8 cellular contexts compared by ENCODE assay signal in the genomic region with DNA sequence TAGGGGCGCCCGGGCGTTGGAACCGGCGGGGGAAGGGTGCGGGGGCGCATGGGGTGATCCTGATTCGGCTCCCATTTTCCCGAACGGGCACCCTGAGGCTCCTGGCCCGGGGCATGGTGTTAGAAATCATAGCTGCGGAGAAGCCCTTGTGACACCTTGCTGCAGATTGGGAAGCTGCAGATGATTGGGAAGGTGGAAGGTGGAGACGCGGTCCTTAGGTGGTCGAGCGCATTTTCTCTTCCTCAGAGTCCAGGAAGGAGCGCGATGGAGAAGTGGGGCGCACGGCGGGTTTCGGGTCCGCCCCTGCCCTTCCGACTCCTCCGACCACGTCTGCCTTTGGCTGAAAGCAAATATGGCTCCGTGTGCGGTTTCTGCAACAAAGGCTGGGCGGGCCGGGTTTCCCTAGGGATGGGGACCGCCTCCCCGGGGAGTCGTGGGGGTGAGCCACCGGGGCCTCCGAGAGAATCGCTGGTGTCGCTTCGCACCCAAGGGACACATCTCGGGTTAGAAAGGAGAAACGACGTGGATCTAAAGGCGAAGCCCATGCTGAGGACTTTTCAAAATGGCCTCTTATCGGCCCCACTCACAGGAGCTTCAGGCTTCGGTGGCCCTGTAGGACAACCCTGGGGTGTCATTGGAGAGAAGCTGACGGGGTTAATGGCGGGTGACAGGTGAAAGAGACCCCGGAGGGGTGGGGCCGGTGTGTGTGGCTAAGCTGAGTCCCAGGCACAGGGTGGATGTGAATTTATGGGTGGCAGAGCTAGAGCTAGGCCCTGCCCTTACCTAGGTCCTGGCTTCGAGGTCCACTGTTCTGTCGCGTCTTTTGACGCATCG. TPM values are rescaled to one million over a fixed set of nuclear protein-coding genes. Genes with fewer than 3 reads are reported as not detected.
DNase-seq lines count a peak whose midpoint lies in the region; ATAC-seq and TF ChIP-seq lines count a peak whose summit lies in the region.

No MANE protein-coding gene starts in this region.

- no peaks in the 10 kb centered on the region for H3K9me3 ChIP-seq in neuron (ENCODE audit: low read length)

- H3K4me1 Mint-ChIP-seq in activated T-cell treated with anti-CD3 and anti-CD28 coated beads, Interleukin-2, amount 50 U/mL, for 72 hours (ENCODE audit: low read depth): peaks cover 75% of the 10 kb centered on the region

- H3K27ac Mint-ChIP-seq in activated T-cell treated with anti-CD3 and anti-CD28 coated beads, Interleukin-2, amount 50 U/mL, for 72 hours: peak overlapping the region; percentile 85

- ATAC-seq in GM18502 (IDR thresholded peaks at IDR 0.05; ENCODE audit: poor library complexity, unreplicated experiment) (peak; percentile 22), HG02885 (IDR thresholded peaks at IDR 0.05; ENCODE audit: poor library complexity, unreplicated experiment) (peak; percentile 26), GM18870 (IDR thresholded peaks at IDR 0.05; ENCODE audit: unreplicated experiment) (no peak)
- peak; percentile 22 to 27 for ATAC-seq in activated T-cell treated with anti-CD3 and anti-CD28 coated beads, Interleukin-2, amount 50 U/mL, for 72 hours (replicated peaks in 1 of 2)

- peaks cover 32% of the 10 kb centered on the region for H3K4me1 ChIP-seq in neuron (ENCODE audit: insufficient read depth, low read length)

- peaks cover 0 to 2% of the 10 kb centered on the region in 2 donors for H3K9me3 Mint-ChIP-seq in activated T-cell treated with anti-CD3 and anti-CD28 coated beads, Interleukin-2, amount 50 U/mL, for 72 hours

- H3K4me3 ChIP-seq in fibroblast of villous mesenchyme (ENCODE audit: low read depth, low read length) (peak overlapping the region; percentile 97), neuron (ENCODE audit: low read length) (peak overlapping the region; percentile 86)

- peak overlapping the region; percentile 84 to 98 for H3K4me3 Mint-ChIP-seq in activated T-cell treated with anti-CD3 and anti-CD28 coated beads, Interleukin-2, amount 50 U/mL, for 72 hours

- H3K36me3 ChIP-seq in neuron (ENCODE audit: insufficient read depth, low read length): peaks cover 23% of the 10 kb centered on the region

- no peaks in the 10 kb centered on the region for H3K27me3 Mint-ChIP-seq in activated T-cell treated with anti-CD3 and anti-CD28 coated beads, Interleukin-2, amount 50 U/mL, for 72 hours (ENCODE audit: low read depth)

- TF ChIP-seq CTCF in fibroblast of villous mesenchyme (IDR thresholded peaks at IDR 0.05; ENCODE audit: insufficient read depth, low read depth, low read length): no peak

- peaks cover 21 to 29% of the 10 kb centered on the region in 2 donors for H3K36me3 Mint-ChIP-seq in activated T-cell treated with anti-CD3 and anti-CD28 coated beads, Interleukin-2, amount 50 U/mL, for 72 hours (ENCODE audit: insufficient read depth in 2 of 2)

- no peaks in the 10 kb centered on the region for H3K27me3 ChIP-seq in neuron (ENCODE audit: insufficient read depth, low read length)

- peak; percentile 73 for DNase-seq in NCI-H69 (lab: John Stamatoyannopoulos, UW)
- DNase-seq in activated T-cell treated with anti-CD3 and anti-CD28 coated beads, Interleukin-2, amount 50 U/mL, for 72 hours: peak; percentile 45 to 63
- DNase-seq in fibroblast of villous mesenchyme (ENCODE audit: low read depth): peak; percentile 38
- no peak for DNase-seq in GOT3 (lab: John Stamatoyannopoulos, UW)

- H2AFZ ChIP-seq in neuron (ENCODE audit: low read depth, low read length): peak overlapping the region; percentile 80

RNA-seq across cellular contexts. Expression of a gene that starts 0.7 kb away (rescaled TPM):
- 1,000 to 10,000 TPM; 1,135 to 1,244 TPM for total RNA-seq in activated T-cell treated with anti-CD3 and anti-CD28 coated beads, Interleukin-2, amount 50 U/mL, for 72 hours
- total RNA-seq in fibroblast of villous mesenchyme: 453 and 708 TPM in 2 replicates

RNA-seq across cellular contexts. Expression of a gene that starts 18.0 kb away (rescaled TPM):
- total RNA-seq in activated T-cell treated with anti-CD3 and anti-CD28 coated beads, Interleukin-2, amount 50 U/mL, for 72 hours: 1 to 10 TPM; 1.9 to 4.1 TPM
- 3.0 and 3.2 TPM in 2 replicates for total RNA-seq in fibroblast of villous mesenchyme

RNA-seq across cellular contexts. Expression of a gene that starts 50.8 kb away (rescaled TPM):
- under 1 TPM; 0.34 to 0.49 TPM for total RNA-seq in activated T-cell treated with anti-CD3 and anti-CD28 coated beads, Interleukin-2, amount 50 U/mL, for 72 hours
- total RNA-seq in fibroblast of villous mesenchyme: 6.9 and 10.6 TPM in 2 replicates
